20 cellular contexts compared by ENCODE assay signal in the genomic region with DNA sequence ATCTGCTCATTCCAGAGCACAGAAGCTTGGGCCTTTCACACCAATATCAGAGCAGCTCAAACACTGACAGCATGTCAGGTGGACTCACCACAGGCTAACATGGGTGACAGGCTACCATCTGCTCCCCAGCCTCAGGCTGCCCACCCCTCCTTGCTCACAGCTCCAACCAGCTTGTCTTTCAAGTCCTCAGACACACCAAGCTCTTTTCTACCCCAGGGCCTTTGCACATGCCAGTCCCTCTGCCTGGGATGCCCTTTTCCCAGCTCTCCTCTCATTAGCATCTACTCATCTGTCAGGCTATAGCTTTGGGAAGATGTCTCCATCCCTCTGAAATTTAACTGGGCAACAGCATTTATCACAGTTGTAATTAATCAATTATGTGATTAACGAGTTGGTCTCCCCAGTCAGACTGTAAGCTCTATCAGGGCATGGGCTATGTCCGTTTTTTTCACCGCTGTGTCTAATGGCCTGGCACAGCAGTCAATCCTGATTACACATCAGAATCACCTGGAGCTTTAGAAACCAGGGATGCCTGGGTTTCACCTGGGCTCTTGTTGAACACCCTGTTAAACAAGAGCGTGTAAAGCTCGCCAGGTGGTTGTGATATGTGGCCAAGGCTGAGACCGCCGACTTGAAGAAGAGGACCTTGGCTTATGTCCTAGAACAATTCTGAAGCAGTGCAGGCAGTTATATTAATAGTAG.
A peak's percentile ranks its signal among the peaks of the same experiment; 100 is the strongest.
DNase-seq lines count a peak whose midpoint lies in the region; ATAC-seq, FAIRE-seq and TF ChIP-seq lines count a peak whose summit lies in the region.
"Had no signal": no experiment of that assay in that cellular context is flagged by ENCODE, and none has a peak within 500 bp of the region (broad histone marks: within the 10 kb centered on the region; RNA-seq: fewer than 3 reads in every experiment).

No MANE protein-coding gene starts in this region.

- H3K4me1 ChIP-seq in Panc1 (ENCODE audit: control insufficient read depth, insufficient read depth, low read length) (peaks cover 36% of the 10 kb centered on the region), kidney (ENCODE audit: control insufficient read depth in 1 of 2, insufficient read depth in 1 of 2, low read depth in 1 of 2, low read length in 2 of 2) (peaks cover 0 to 5% of the 10 kb centered on the region in 2 donors), thyroid gland (peaks cover 23 to 37% of the 10 kb centered on the region in 2 donors)

- H3K9ac ChIP-seq in kidney (ENCODE audit: low read length in 2 of 2): no peak overlapping the region

- no peak for ATAC-seq in Panc1

- POLR2A ChIA-PET in Panc1 (lab: Charles Lee): interaction anchor here (1.0 kb wide), 1 partner anchor 27 kb away, joined by 3 read pairs; no protein-coding TSS in a partner anchor

- intact Hi-C loops in Panc1 (cut with micrococcal nuclease; ENCODE audit: unreplicated experiment) (no loop called here), kidney (cut with DNase I) (no loop called here), thyroid gland (cut with DNase I) (no loop called here)

- CTCF ChIA-PET in Panc1 (lab: Charles Lee): no interaction called here

- in situ Hi-C loops in Panc1 (cut with HindIII; ENCODE audit: low pct_unique_long_range_greater_than_20kb, low sequenced_read_pairs): no loop called here

- no peak overlapping the region for H3K4me3 ChIP-seq in Panc1 (ENCODE audit: low read depth in 2 of 2, low read length in 2 of 2)
- H3K4me3 ChIP-seq in kidney (ENCODE audit: low read length in 2 of 2): no peak overlapping the region
- no peak overlapping the region for H3K4me3 ChIP-seq in thyroid gland (replicated peaks in 1 of 3)
- H3K4me3 ChIP-seq: SK-N-MC had no signal

- peak; percentile 19 for DNase-seq in NCI-H82 (lab: John Stamatoyannopoulos, UW)
- DNase-seq in NCI-H82 treated with DMSO at 0.1 percent for 48 hours (lab: John Stamatoyannopoulos, UW; ENCODE audit: unreplicated experiment): no peak
- DNase-seq in Panc1 (ENCODE audit: low read depth, low spot score): no peak
- peak; percentile 20 for DNase-seq in kidney
- DNase-seq in thyroid gland: peak; percentile 34 to 45
- no peak for DNase-seq in COR-L47 (lab: John Stamatoyannopoulos, UW)
- no peak for DNase-seq in SHP77 (lab: John Stamatoyannopoulos, UW)
- DNase-seq in NCI-H187 treated with DMSO at 0.1 percent for 48 hours (lab: John Stamatoyannopoulos, UW): no peak
- DNase-seq: 8988T; DMS153; GF-D8; GOT3; KG1; NCI-H1105 treated with DMSO at 0.1 percent for 48 hours; NCI-H187; NCI-H345; NCI-H524 treated with DMSO at 0.1 percent for 48 hours; NK-92 treated with Interleukin-12 subunit alpha and Interleukin-12 subunit beta, amount 100 ng/mL, for 24 hours; Right ventricle myocardium superior had no signal

- no peak for TF ChIP-seq POLR2A in thyroid gland (IDR thresholded peaks at IDR 0.05)

- H3K9me3 ChIP-seq in Panc1 (ENCODE audit: control insufficient read depth, insufficient read depth, low read depth, low read length): no peaks in the 10 kb centered on the region
- no peaks in the 10 kb centered on the region for H3K9me3 ChIP-seq in kidney (ENCODE audit: control insufficient read depth in 1 of 2, low read length in 2 of 2)
- H3K9me3 ChIP-seq in thyroid gland: no peaks in the 10 kb centered on the region

- H3K36me3 ChIP-seq in Panc1 (ENCODE audit: control insufficient read depth, insufficient read depth, low read length) (no peaks in the 10 kb centered on the region), kidney (ENCODE audit: control insufficient read depth in 1 of 2, insufficient read depth in 2 of 2, low read length in 2 of 2) (no peaks in the 10 kb centered on the region), thyroid gland (no peaks in the 10 kb centered on the region)

- no TSS peak for BruUV-seq in Panc1 (replicated peaks; lab: Mats Ljungman, UMichigan)

- WGBS in thyroid gland, 2 donors: 72 to 78% methylated on average over 6 to 7 of the region's 7 CpGs

- TF ChIP-seq CTCF in Panc1 (IDR thresholded peaks at IDR 0.05) (no peak), kidney (IDR thresholded peaks at IDR 0.05; ENCODE audit: borderline replicate concordance, extremely low read depth, insufficient read depth) (no peak), thyroid gland (IDR thresholded peaks at IDR 0.05) (no peak)

- H3K27ac ChIP-seq in Panc1 (ENCODE audit: low read length): peak overlapping the region; percentile 46; the same call in 1 of the 2 replicates
- no peak overlapping the region for H3K27ac ChIP-seq in kidney (ENCODE audit: low read depth in 2 of 2, low read length in 2 of 2)
- H3K27ac ChIP-seq in thyroid gland: no peak overlapping the region
- H3K27ac ChIP-seq: SK-N-MC had no signal

- FAIRE-seq in kidney (lab: Jason Lieb, UNC): no peak

- H3K27me3 ChIP-seq in Panc1 (ENCODE audit: control insufficient read depth, insufficient read depth, low read length): no peaks in the 10 kb centered on the region
- no peaks in the 10 kb centered on the region for H3K27me3 ChIP-seq in thyroid gland

Comparison
In these comparisons a context has a peak if more than half of its experiments do, and no peak if none do; other contexts are left out.
1. DNase-seq: peak in NCI-H82 (single experiment), kidney (single experiment) and thyroid gland (2 of 2); none in NCI-H82 treated with DMSO at 0.1 percent for 48 hours (single experiment), Panc1 (single experiment), COR-L47 (single experiment), SHP77 (0 of 2) and NCI-H187 treated with DMSO at 0.1 percent for 48 hours (single experiment).